ENCODE assay signal across 14 cellular contexts in the genomic region with DNA sequence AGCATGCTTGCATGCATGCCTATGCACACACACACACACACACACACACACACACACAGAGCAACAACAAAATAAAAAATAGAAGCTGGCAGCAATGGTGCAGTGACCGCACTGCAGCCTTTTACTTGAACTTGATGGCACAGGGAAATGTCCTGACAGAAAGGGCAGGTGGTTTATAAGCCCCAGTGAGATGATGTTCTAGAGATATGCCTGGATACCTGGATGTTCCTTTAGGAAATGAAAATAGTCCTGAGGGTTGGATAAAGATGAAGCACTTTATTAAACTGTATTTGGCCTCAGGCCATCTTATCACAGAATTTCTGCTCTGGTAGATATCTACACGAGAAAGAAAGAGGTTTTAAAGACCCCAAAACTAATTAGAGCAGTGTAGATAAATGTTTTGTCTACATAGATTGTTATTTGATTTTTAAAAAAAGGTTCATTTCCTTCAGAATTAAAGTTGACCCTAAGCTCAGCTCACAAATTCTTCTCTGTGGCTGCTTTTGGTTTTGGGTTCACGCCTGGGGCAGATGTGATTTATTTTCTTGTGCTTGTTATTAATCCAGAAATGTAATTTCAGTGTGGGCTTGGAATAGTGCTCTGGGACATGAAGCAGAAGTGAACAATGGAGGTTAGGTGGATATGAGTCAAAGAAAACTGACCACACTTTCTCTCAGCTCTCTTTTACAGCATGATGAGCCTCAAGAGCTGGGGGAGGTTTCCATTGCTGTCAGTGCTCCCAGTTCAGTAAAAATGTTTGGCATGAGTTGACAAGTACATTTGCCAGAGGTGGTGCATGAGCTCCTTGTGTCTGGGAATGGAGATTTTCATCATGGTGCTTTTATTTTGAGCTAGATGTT. TPM values are rescaled to one million over a fixed set of nuclear protein-coding genes. Genes with fewer than 3 reads are reported as not detected.
DNase-seq lines count a peak whose midpoint lies in the region; ATAC-seq and TF ChIP-seq lines count a peak whose summit lies in the region.
"Had no signal": no experiment of that assay in that cellular context is flagged by ENCODE, and none has a peak within 500 bp of the region (broad histone marks: within the 10 kb centered on the region; RNA-seq: fewer than 3 reads in every experiment).

No MANE protein-coding gene starts in this region.

- ATAC-seq in Right ventricle myocardium superior (ENCODE audit: poor library complexity) (no peak), HG03039 (IDR thresholded peaks at IDR 0.05; ENCODE audit: unreplicated experiment) (no peak), GM19467 (IDR thresholded peaks at IDR 0.05; ENCODE audit: unreplicated experiment) (no peak)
- ATAC-seq in activated T-helper 17 cell treated with anti-CD3 and anti-CD28 coated beads, Interleukin-2, amount 50 U/mL, for 72 hours (replicated peaks): peak; percentile 64

- no peaks in the 10 kb centered on the region for H3K36me3 Mint-ChIP-seq in activated T-helper 17 cell treated with anti-CD3 and anti-CD28 coated beads, Interleukin-2, amount 50 U/mL, for 72 hours (ENCODE audit: low read depth)
- H3K36me3 Mint-ChIP-seq in type B pancreatic cell: no peaks in the 10 kb centered on the region
- no peaks in the 10 kb centered on the region for H3K36me3 Mint-ChIP-seq in Calu3 (ENCODE audit: insufficient read depth, unreplicated experiment)
- H3K36me3 Mint-ChIP-seq: memory B cell had no signal

- H3K27ac Mint-ChIP-seq in activated T-helper 17 cell treated with anti-CD3 and anti-CD28 coated beads, Interleukin-2, amount 50 U/mL, for 72 hours: no peak overlapping the region
- H3K27ac Mint-ChIP-seq in type B pancreatic cell (peak overlapping the region; percentile 3), Calu3 (ENCODE audit: unreplicated experiment) (no peak overlapping the region)
- H3K27ac Mint-ChIP-seq: memory B cell; stimulated activated naive CD8-positive, alpha-beta T cell treated with anti-CD3 and anti-CD28 coated beads, Interleukin-15, Interleukin-2, amounts not matched to agents 100 ng/mL and 50 ng/mL, for 24 hours had no signal

- CTCF ChIA-PET in Calu3 (lab: Charles Lee): no interaction called here

- H3K36me3 ChIP-seq in cardiac muscle cell: no peaks in the 10 kb centered on the region
- H3K36me3 ChIP-seq: BLaER1 had no signal

- no peaks in the 10 kb centered on the region for H3K9me3 Mint-ChIP-seq in activated T-helper 17 cell treated with anti-CD3 and anti-CD28 coated beads, Interleukin-2, amount 50 U/mL, for 72 hours
- H3K9me3 Mint-ChIP-seq in type B pancreatic cell: no peaks in the 10 kb centered on the region
- no peaks in the 10 kb centered on the region for H3K9me3 Mint-ChIP-seq in Calu3 (ENCODE audit: low read depth, unreplicated experiment)
- H3K9me3 Mint-ChIP-seq: memory B cell; stimulated activated naive CD8-positive, alpha-beta T cell treated with anti-CD3 and anti-CD28 coated beads, Interleukin-15, Interleukin-2, amounts not matched to agents 100 ng/mL and 50 ng/mL, for 24 hours had no signal

- DNase-seq in cardiac muscle cell (ENCODE audit: low read depth in 1 of 2, low spot score in 1 of 2) (peak; percentile 47 to 88), Right ventricle myocardium superior (no peak), inferior parietal cortex (ENCODE audit: extremely low spot score) (peak; percentile 31), type B pancreatic cell (ENCODE audit: extremely low spot score, unreplicated experiment) (no peak), Calu3 (no peak)
- DNase-seq: activated gamma-delta T cell treated with Interleukin-2 at 50 U/mL for 16 hours; effector CD4-positive, alpha-beta T cell had no signal

- TF ChIP-seq CTCF in cardiac muscle cell (IDR thresholded peaks at IDR 0.05; ENCODE audit: low read depth, low read length) (no peak), type B pancreatic cell (conservative IDR thresholded peaks at IDR 0.05) (no peak), Calu3 (IDR thresholded peaks at IDR 0.05; ENCODE audit: unreplicated experiment) (no peak)

- no peaks in the 10 kb centered on the region for H3K9me3 ChIP-seq in cardiac muscle cell (ENCODE audit: low read depth)
- H3K9me3 ChIP-seq: BLaER1 had no signal

- no peaks in the 10 kb centered on the region for H3K27me3 ChIP-seq in cardiac muscle cell
- H3K27me3 ChIP-seq: BLaER1 had no signal

- intact Hi-C loops in Right ventricle myocardium superior (cut with DNase I) (no loop called here), Calu3 (cut with micrococcal nuclease; ENCODE audit: unreplicated experiment) (no loop called here)

- H3K4me1 ChIP-seq in cardiac muscle cell (ENCODE audit: low read depth): peaks cover 6% of the 10 kb centered on the region

- H3K27me3 Mint-ChIP-seq in activated T-helper 17 cell treated with anti-CD3 and anti-CD28 coated beads, Interleukin-2, amount 50 U/mL, for 72 hours: peaks cover 20% of the 10 kb centered on the region
- H3K27me3 Mint-ChIP-seq in type B pancreatic cell: peaks cover 4% of the 10 kb centered on the region
- H3K27me3 Mint-ChIP-seq in Calu3 (ENCODE audit: unreplicated experiment): peaks cover 2% of the 10 kb centered on the region

- no peak overlapping the region for H3K4me3 Mint-ChIP-seq in activated T-helper 17 cell treated with anti-CD3 and anti-CD28 coated beads, Interleukin-2, amount 50 U/mL, for 72 hours
- H3K4me3 Mint-ChIP-seq in type B pancreatic cell: no peak overlapping the region
- no peak overlapping the region for H3K4me3 Mint-ChIP-seq in Calu3 (ENCODE audit: low read depth, unreplicated experiment)
- H3K4me3 Mint-ChIP-seq: memory B cell; stimulated activated naive CD8-positive, alpha-beta T cell treated with anti-CD3 and anti-CD28 coated beads, Interleukin-15, Interleukin-2, amounts not matched to agents 100 ng/mL and 50 ng/mL, for 24 hours had no signal

- no TSS peak for BruUV-seq in Calu3 (replicated peaks; lab: Mats Ljungman, UMichigan)

- H3K27ac ChIP-seq in cardiac muscle cell: no peak overlapping the region
- H3K27ac ChIP-seq: BLaER1 had no signal

- no peaks in the 10 kb centered on the region for H3K4me1 Mint-ChIP-seq in activated T-helper 17 cell treated with anti-CD3 and anti-CD28 coated beads, Interleukin-2, amount 50 U/mL, for 72 hours
- H3K4me1 Mint-ChIP-seq in type B pancreatic cell (ENCODE audit: unreplicated experiment): peaks cover 16% of the 10 kb centered on the region
- peaks cover 16% of the 10 kb centered on the region for H3K4me1 Mint-ChIP-seq in Calu3 (ENCODE audit: low read depth, unreplicated experiment)
- H3K4me1 Mint-ChIP-seq: memory B cell had no signal

- H3K4me3 ChIP-seq in cardiac muscle cell: no peak overlapping the region
- H3K4me3 ChIP-seq: BLaER1, smooth muscle cell had no signal

RNA-seq across cellular contexts. Expression of gene ADAM30, which starts 22.9 kb away (rescaled TPM):
- total RNA-seq in cardiac muscle cell: not detected in 2 replicates
- polyA plus RNA-seq in cardiac muscle cell: not detected in 2 replicates
- total RNA-seq in Right ventricle myocardium superior: not detected
- not detected for total RNA-seq in activated T-helper 17 cell treated with anti-CD3 and anti-CD28 coated beads, Interleukin-2, amount 50 U/mL, for 72 hours
- total RNA-seq in type B pancreatic cell (ENCODE audit: low replicate concordance): not detected in 2 replicates
- total RNA-seq in Calu3 (2022): not detected in 2 replicates
- total RNA-seq: smooth muscle cell had no signal
- polyA plus RNA-seq: smooth muscle cell had no signal

Comparison
In these comparisons a context has a peak if more than half of its experiments do, and no peak if none do; other contexts are left out.
1. DNase-seq: peak in cardiac muscle cell (2 of 2) and inferior parietal cortex (single experiment); none in Right ventricle myocardium superior (single experiment), type B pancreatic cell (single experiment) and Calu3 (single experiment).